2 cellular contexts compared by ENCODE assay signal in the genomic region with DNA sequence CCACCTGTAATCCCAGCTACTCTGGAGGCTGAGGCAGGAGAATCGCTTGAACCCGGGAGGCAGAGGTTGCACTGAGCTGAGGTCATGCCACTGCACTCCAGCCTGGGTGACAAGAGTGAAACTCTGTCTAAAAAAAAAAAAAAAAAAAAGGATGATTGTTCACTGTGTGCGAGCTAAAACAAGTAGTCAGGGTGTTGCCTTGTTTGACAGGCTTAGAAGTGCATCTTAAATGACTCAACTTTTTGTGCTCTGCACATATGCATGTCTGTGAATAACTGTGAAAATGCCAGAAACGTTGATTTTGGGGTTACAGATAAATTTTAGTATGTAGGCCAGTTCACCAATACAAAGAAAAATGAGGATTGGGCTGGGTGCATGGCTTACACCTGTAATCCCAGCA.
DNase-seq lines count a peak whose midpoint lies in the region; ATAC-seq and TF ChIP-seq lines count a peak whose summit lies in the region.
"Not testable (repeated sequence)": the region's sequence is repeated elsewhere in the genome, so short reads cannot be mapped to it uniquely, and the experiment has no call there.

No MANE protein-coding gene starts in this region.

- not testable (repeated sequence) for TF ChIP-seq CTCF in epithelial cell of esophagus (IDR thresholded peaks at IDR 0.05; ENCODE audit: insufficient read depth, low read depth, low read length, missing control alignments)

- not testable (repeated sequence) for H3K4me3 ChIP-seq in epithelial cell of esophagus (ENCODE audit: low read length)

- ATAC-seq in esophagus mucosa = peak; percentile 91

- DNase-seq in epithelial cell of esophagus (ENCODE audit: low read depth) = peak; percentile 2
